Comparison of ENCODE assay signal across 16 cellular contexts in genomic region chr22:27651486-27651885, GRCh38.
"Had no signal": no experiment of that assay in that cellular context is flagged by ENCODE, and none has a peak within 500 bp of the region (broad histone marks: within the 10 kb centered on the region; RNA-seq: fewer than 3 reads in every experiment).

No MANE protein-coding gene starts in this region.

- H3K4me2 ChIP-seq: smooth muscle cell had no signal

- H3K4me1 Mint-ChIP-seq: activated CD4-positive, alpha-beta memory T cell treated with anti-CD3 and anti-CD28 coated beads, Interleukin-2, amount 10 ng/mL, durations not matched to agents 7 days and 5 days; activated CD4-positive, alpha-beta T cell treated with anti-CD3 and anti-CD28 coated beads for 36 hours; activated naive CD8-positive, alpha-beta T cell treated with anti-CD3 and anti-CD28 coated beads for 36 hours; stimulated activated memory B cell treated with anti-CD40 and anti-IgM and Interleukin-4, amounts not matched to agents 10 μg/mL and 1 μg/mL and 100 μg/mL, for 72 hours had no signal

- H3K4me3 ChIP-seq: mucosa of descending colon, smooth muscle cell, upper lobe of left lung had no signal

- H3K27me3 Mint-ChIP-seq: activated CD4-positive, alpha-beta memory T cell treated with anti-CD3 and anti-CD28 coated beads, Interleukin-2, amount 10 ng/mL, durations not matched to agents 7 days and 5 days had no signal

- H3K36me3 Mint-ChIP-seq: activated naive CD8-positive, alpha-beta T cell treated with anti-CD3 and anti-CD28 coated beads for 36 hours; stimulated activated memory B cell treated with anti-CD40 and anti-IgM and Interleukin-4, amounts not matched to agents 10 μg/mL and 1 μg/mL and 100 μg/mL, for 72 hours had no signal

- H3K4me1 ChIP-seq: upper lobe of left lung had no signal

- H3K9me3 ChIP-seq: mucosa of descending colon had no signal

- H3K27ac ChIP-seq: upper lobe of left lung, VCaP had no signal

- H3K27me3 ChIP-seq: upper lobe of left lung had no signal

- ATAC-seq: activated CD4-positive, alpha-beta T cell treated with anti-CD3 and anti-CD28 coated beads for 36 hours; left colon; mucosa of descending colon; stimulated activated memory B cell treated with anti-CD40 and anti-IgM and Interleukin-4, amounts not matched to agents 10 μg/mL and 1 μg/mL and 100 μg/mL, for 72 hours had no signal

- DNase-seq: activated CD4-positive, alpha-beta memory T cell treated with anti-CD3 and anti-CD28 coated beads, Interleukin-2, amount 10 ng/mL, durations not matched to agents 7 days and 5 days; activated CD4-positive, alpha-beta T cell treated with anti-CD3 and anti-CD28 coated beads for 36 hours; activated gamma-delta T cell; activated naive CD8-positive, alpha-beta T cell treated with anti-CD3 and anti-CD28 coated beads for 36 hours; activated T-cell treated with anti-CD3 and anti-CD28 coated beads, Interleukin-2, amount 50 U/mL, for 48 hours; anterior cingulate cortex; left colon; mammary epithelial cell; mucosa of descending colon; nephron progenitor cell; substantia nigra; T-helper 1 cell; upper lobe of left lung had no signal

- H3K27ac Mint-ChIP-seq: activated CD4-positive, alpha-beta memory T cell treated with anti-CD3 and anti-CD28 coated beads, Interleukin-2, amount 10 ng/mL, durations not matched to agents 7 days and 5 days; activated CD4-positive, alpha-beta T cell treated with anti-CD3 and anti-CD28 coated beads for 36 hours; activated naive CD8-positive, alpha-beta T cell treated with anti-CD3 and anti-CD28 coated beads for 36 hours; nephron progenitor cell; stimulated activated memory B cell treated with anti-CD40 and anti-IgM and Interleukin-4, amounts not matched to agents 10 μg/mL and 1 μg/mL and 100 μg/mL, for 72 hours had no signal

- H3K4me3 Mint-ChIP-seq: activated CD4-positive, alpha-beta memory T cell treated with anti-CD3 and anti-CD28 coated beads, Interleukin-2, amount 10 ng/mL, durations not matched to agents 7 days and 5 days; activated CD4-positive, alpha-beta T cell treated with anti-CD3 and anti-CD28 coated beads for 36 hours; nephron progenitor cell; stimulated activated memory B cell treated with anti-CD40 and anti-IgM and Interleukin-4, amounts not matched to agents 10 μg/mL and 1 μg/mL and 100 μg/mL, for 72 hours had no signal

- H3K36me3 ChIP-seq: upper lobe of left lung had no signal
